In genomic region chr2:12685145-12685544, GRCh38 we compare ENCODE assay signal across 33 cellular contexts. TPM values are rescaled to one million over a fixed set of nuclear protein-coding genes. Genes with fewer than 3 reads are reported as not detected.
DNase-seq lines count a peak whose midpoint lies in the region; ATAC-seq and TF ChIP-seq lines count a peak whose summit lies in the region.
"Had no signal": no experiment of that assay in that cellular context is flagged by ENCODE, and none has a peak within 500 bp of the region (broad histone marks: within the 10 kb centered on the region; RNA-seq: fewer than 3 reads in every experiment).

No MANE protein-coding gene starts in this region.

- TF ChIP-seq CTCF in fibroblast of mammary gland (conservative IDR thresholded peaks at IDR 0.05; ENCODE audit: control insufficient read depth, insufficient read depth, low read depth, low read length) = no peak
- no peak for TF ChIP-seq CTCF in transverse colon (IDR thresholded peaks at IDR 0.05)
- TF ChIP-seq CTCF in nephron progenitor cell (IDR thresholded peaks at IDR 0.05) = no peak
- no peak for TF ChIP-seq CTCF in dorsolateral prefrontal cortex (IDR thresholded peaks at IDR 0.05 in 54 of 56, conservative IDR thresholded peaks at IDR 0.05 in 2 of 56; ENCODE audit: low read depth in 1 of 56, partially characterized antibody in 56 of 56)

- H2AK5ac ChIP-seq in mesendoderm (ENCODE audit: low read length) = no peak overlapping the region

- WGBS in transverse colon (ENCODE audit: low coverage in 1 of 2), 2 donors = 69% methylated on average over 3 of the region's 3 CpGs; no CpG with 5 or more reads in 1 of the 2 donors
- WGBS in mesendoderm (ENCODE audit: extremely low coverage, insufficient coverage, low lambda C conversion rate) = no CpG with 5 or more reads among the region's 3 CpGs

- TF ChIP-seq EP300 in transverse colon (IDR thresholded peaks at IDR 0.05; ENCODE audit: low read depth) = no peak

- no peak overlapping the region for H3K56ac ChIP-seq in mesendoderm (ENCODE audit: low read length)

- ATAC-seq in Right ventricle myocardium inferior (peak; percentile 21), left cardiac atrium (no peak)
- ATAC-seq: CD8-positive, alpha-beta T cell; right lobe of liver had no signal

- no peak overlapping the region for H3K4me3 Mint-ChIP-seq in nephron progenitor cell
- H3K4me3 Mint-ChIP-seq: activated CD4-positive, alpha-beta T cell treated with anti-CD3 and anti-CD28 coated beads, Interleukin-2, amount 10 ng/mL, durations not matched to agents 24 days and 14 days; activated naive CD4-positive, alpha-beta T cell treated with anti-CD3 and anti-CD28 coated beads, Interleukin-2, amount 50 U/mL, for 24 hours; B cell; CD8-positive, alpha-beta T cell; mesothelial cell of epicardium; naive B cell had no signal

- H3K9me3 Mint-ChIP-seq in nephron progenitor cell = peaks cover 19% of the 10 kb centered on the region
- H3K9me3 Mint-ChIP-seq: activated naive CD4-positive, alpha-beta T cell treated with anti-CD3 and anti-CD28 coated beads, Interleukin-2, amount 50 U/mL, for 24 hours had no signal

- H3K4me2 ChIP-seq in mesendoderm (ENCODE audit: low read length) = no peak overlapping the region
- H3K4me2 ChIP-seq: KMS-11 had no signal

- DNase-seq in Right ventricle myocardium inferior (ENCODE audit: missing footprints) = no peak
- DNase-seq in left cardiac atrium = no peak
- DNase-seq in fibroblast of mammary gland (ENCODE audit: low read depth) = peak; percentile 46
- no peak for DNase-seq in transverse colon
- DNase-seq in mesendoderm = no peak
- no peak for DNase-seq in nephron progenitor cell
- no peak for DNase-seq in dorsolateral prefrontal cortex
- DNase-seq: ACHN; activated CD4-positive, alpha-beta T cell treated with anti-CD3 and anti-CD28 coated beads, Interleukin-2, amount 10 ng/mL, durations not matched to agents 24 days and 14 days; activated CD8-positive, alpha-beta memory T cell treated with anti-CD3 and anti-CD28 coated beads for 24 hours; activated T-cell treated with anti-CD3 and anti-CD28 coated beads for 4 hours; amygdala; CD8-positive, alpha-beta T cell; effector CD8-positive, alpha-beta T cell; glutamatergic neuron; islet precursor cell; MG63; naive B cell; NCI-H1105 treated with DMSO at 0.1 percent for 48 hours; NCI-H2227 treated with DMSO at 0.1 percent for 48 hours; NCI-H748 treated with DMSO at 0.1 percent for 48 hours; right lobe of liver; stimulated activated CD4-positive, alpha-beta T cell treated with anti-CD3 and anti-CD28 coated beads, Interleukin-12 subunit alpha, Interleukin-12 subunit beta, amount 100 ng/mL, for 4 hours; stimulated activated CD4-positive, alpha-beta T cell treated with anti-CD3 and anti-CD28 coated beads, Interleukin-4, amount 100 ng/mL, for 1 hour; SW 1271 had no signal

- no peak overlapping the region for H3K27ac Mint-ChIP-seq in nephron progenitor cell
- H3K27ac Mint-ChIP-seq: activated CD4-positive, alpha-beta T cell treated with anti-CD3 and anti-CD28 coated beads, Interleukin-2, amount 10 ng/mL, durations not matched to agents 24 days and 14 days; activated naive CD4-positive, alpha-beta T cell treated with anti-CD3 and anti-CD28 coated beads, Interleukin-2, amount 50 U/mL, for 24 hours; B cell; CD8-positive, alpha-beta T cell; naive B cell had no signal

- H2BK5ac ChIP-seq in mesendoderm (ENCODE audit: low read length) = no peak overlapping the region

- H4K8ac ChIP-seq in mesendoderm (ENCODE audit: low read depth, low read length) = no peak overlapping the region

- H3K36me3 ChIP-seq in transverse colon = no peaks in the 10 kb centered on the region
- no peaks in the 10 kb centered on the region for H3K36me3 ChIP-seq in mesendoderm (ENCODE audit: control insufficient read depth, insufficient read depth, low read length)
- H3K36me3 ChIP-seq: MG63, neutrophil, right lobe of liver, tibial nerve had no signal

- peaks cover 18% of the 10 kb centered on the region for H3K4me1 Mint-ChIP-seq in nephron progenitor cell
- H3K4me1 Mint-ChIP-seq: activated CD4-positive, alpha-beta T cell treated with anti-CD3 and anti-CD28 coated beads, Interleukin-2, amount 10 ng/mL, durations not matched to agents 24 days and 14 days; B cell; naive B cell had no signal

- in situ Hi-C loops in transverse colon (cut with MboI; ENCODE audit: low pct_ligation_motif_present in 1 of 4, low pct_unique_long_range_greater_than_20kb in 1 of 4, low sequenced_read_pairs in 3 of 4) = no loop called here

- H3K79me1 ChIP-seq in mesendoderm (ENCODE audit: low read length) = no peaks in the 10 kb centered on the region

- H3K9ac ChIP-seq in mesendoderm (ENCODE audit: low read length) = no peak overlapping the region
- H3K9ac ChIP-seq: KMS-11 had no signal

- no peak overlapping the region for H3K23ac ChIP-seq in mesendoderm (ENCODE audit: low read length)

- H3K27ac ChIP-seq in transverse colon (peak overlapping the region; percentile 38 to 78 (median 60)), mesendoderm (ENCODE audit: low read depth, low read length) (no peak overlapping the region), dorsolateral prefrontal cortex (no peak overlapping the region)
- H3K27ac ChIP-seq: KMS-11, neutrophil, right lobe of liver, tibial nerve, VCaP had no signal

- intact Hi-C loops in Right ventricle myocardium inferior (cut with DNase I) = no loop called here
- intact Hi-C loops in left cardiac atrium (cut with DNase I) = no loop called here
- intact Hi-C loops in transverse colon (cut with DNase I; ENCODE audit: low total_unique reads) = no loop called here
- intact Hi-C loops in dorsolateral prefrontal cortex (cut with DNase I) = no loop called here

- TF ChIP-seq POLR2A in transverse colon (IDR thresholded peaks at IDR 0.05) = no peak

- H3K36me3 Mint-ChIP-seq in nephron progenitor cell (ENCODE audit: low read depth) = peaks cover 5% of the 10 kb centered on the region
- H3K36me3 Mint-ChIP-seq: activated naive CD4-positive, alpha-beta T cell treated with anti-CD3 and anti-CD28 coated beads, Interleukin-2, amount 50 U/mL, for 24 hours; CD8-positive, alpha-beta T cell had no signal

- no peaks in the 10 kb centered on the region for H3K27me3 ChIP-seq in transverse colon
- H3K27me3 ChIP-seq in mesendoderm (ENCODE audit: insufficient read depth, low read length, poor library complexity) = no peaks in the 10 kb centered on the region
- H3K27me3 ChIP-seq in dorsolateral prefrontal cortex = peaks cover 0 to 4% (median 0%) of the 10 kb centered on the region in 45 donors
- H3K27me3 ChIP-seq: right lobe of liver, tibial nerve had no signal

- no peaks in the 10 kb centered on the region for H3K79me2 ChIP-seq in mesendoderm (ENCODE audit: control insufficient read depth, insufficient read depth, low read length)

- H3K18ac ChIP-seq in mesendoderm (ENCODE audit: low read length) = no peak overlapping the region

- H3K4ac ChIP-seq in mesendoderm (ENCODE audit: low read depth, low read length) = no peak overlapping the region

- peaks cover 0 to 13% (median 0%) of the 10 kb centered on the region in 4 donors for H3K4me1 ChIP-seq in transverse colon
- H3K4me1 ChIP-seq in mesendoderm (ENCODE audit: control insufficient read depth, low read depth, low read length) = peaks cover 2% of the 10 kb centered on the region
- H3K4me1 ChIP-seq: right lobe of liver had no signal

- H3K4me3 ChIP-seq in fibroblast of mammary gland (ENCODE audit: control insufficient read depth, low read depth, low read length) (no peak overlapping the region), transverse colon (no peak overlapping the region), mesendoderm (ENCODE audit: low read length) (no peak overlapping the region), dorsolateral prefrontal cortex (no peak overlapping the region)
- H3K4me3 ChIP-seq: MG63, right lobe of liver, tibial nerve had no signal

- peaks cover 11% of the 10 kb centered on the region for H3K27me3 Mint-ChIP-seq in nephron progenitor cell (ENCODE audit: low read depth, poor library complexity)
- H3K27me3 Mint-ChIP-seq: activated naive CD4-positive, alpha-beta T cell treated with anti-CD3 and anti-CD28 coated beads, Interleukin-2, amount 50 U/mL, for 24 hours had no signal

- H2BK120ac ChIP-seq in mesendoderm (ENCODE audit: low read depth, low read length) = no peak overlapping the region

- no peak overlapping the region for H4K5ac ChIP-seq in mesendoderm (ENCODE audit: low read length)

- H2BK15ac ChIP-seq in mesendoderm (replicated peaks; ENCODE audit: low read depth) = no peak overlapping the region

- H3K9me3 ChIP-seq in transverse colon = no peaks in the 10 kb centered on the region
- H3K9me3 ChIP-seq: neutrophil, right lobe of liver had no signal

TF ChIP-seq in PFSK-1, 5 proteins besides CTCF, POLR2A, EP300 and RAD21 (continues in another document):
- TF ChIP-seq SIN3A (IDR thresholded peaks at IDR 0.05; ENCODE audit: borderline replicate concordance, insufficient read depth, low read length) (peak; percentile 21; the same call in 1 of the 2 replicates), POLR2AphosphoS5 (IDR thresholded peaks at IDR 0.05; ENCODE audit: low read depth, low read length) (0 out of 2 replicates have a peak, but pooled peaks have one; percentile 17), TAF1 (IDR thresholded peaks at IDR 0.05; ENCODE audit: borderline replicate concordance, insufficient read depth, low read length) (no peak)

RNA-seq across cellular contexts. Expression of gene TRIB2, which starts 31.6 kb away (rescaled TPM):
- 33.4 TPM for total RNA-seq in Right ventricle myocardium inferior
- total RNA-seq in left cardiac atrium = 10 to 100 TPM; 32.5 to 43.6 TPM
- polyA plus RNA-seq in PFSK-1 (2012; ENCODE audit: insufficient read length, low read depth) = 48.7 TPM
- 100 to 1,000 TPM in 1 of 4 donors, 10 to 100 TPM in 3; 14.2 to 109 (median 36.1) TPM for total RNA-seq in transverse colon
- polyA plus RNA-seq in mesendoderm (2013, experiment 1 of 2) = 26.0 TPM
- polyA plus RNA-seq in mesendoderm (2013, experiment 2 of 2) = 27.0 TPM
- 10 to 100 TPM; 21.5 to 86.6 (median 38.2) TPM for total RNA-seq in dorsolateral prefrontal cortex

Comparison
In these comparisons a context has a peak if more than half of its experiments do, and no peak if none do; other contexts are left out.
1. H3K27ac ChIP-seq: peak in transverse colon (4 of 4); none in mesendoderm (single experiment) and dorsolateral prefrontal cortex (0 of 59).